In genomic region chr17:74433421-74434121, GRCh38 we compare ENCODE assay signal across 11 cellular contexts. TPM values are rescaled to one million over a fixed set of nuclear protein-coding genes. Genes with fewer than 3 reads are reported as not detected.
DNase-seq lines count a peak whose midpoint lies in the region; ATAC-seq, FAIRE-seq and TF ChIP-seq lines count a peak whose summit lies in the region.
"Had no signal": no experiment of that assay in that cellular context is flagged by ENCODE, and none has a peak within 500 bp of the region (broad histone marks: within the 10 kb centered on the region; RNA-seq: fewer than 3 reads in every experiment).

No MANE protein-coding gene starts in this region.

- no peaks in the 10 kb centered on the region for H3K27me3 Mint-ChIP-seq in chondrocyte (ENCODE audit: low read depth)
- peaks cover 46% of the 10 kb centered on the region for H3K27me3 Mint-ChIP-seq in activated T-helper 1 cell treated with anti-CD3 and anti-CD28 coated beads, Interleukin-12 subunit alpha, Interleukin-12 subunit beta, Interleukin-2, Interleukin-4 antibody, amounts not matched to agents 30 ng/mL and 10 ng/mL and 1 ng/mL, durations not matched to agents 14 hours and 24 hours and 36 hours (ENCODE audit: insufficient read depth)

- H3K36me3 Mint-ChIP-seq in chondrocyte (ENCODE audit: low read depth) = peaks cover 2% of the 10 kb centered on the region
- no peaks in the 10 kb centered on the region for H3K36me3 Mint-ChIP-seq in activated T-helper 1 cell treated with anti-CD3 and anti-CD28 coated beads, Interleukin-12 subunit alpha, Interleukin-12 subunit beta, Interleukin-2, Interleukin-4 antibody, amounts not matched to agents 30 ng/mL and 10 ng/mL and 1 ng/mL, durations not matched to agents 14 hours and 24 hours and 36 hours (ENCODE audit: low read depth)

- TF ChIP-seq RAD21 in HCT116 (IDR thresholded peaks at IDR 0.05; ENCODE audit: low read depth) = no peak

- peak overlapping the region; percentile 75 for H3K4me3 Mint-ChIP-seq in chondrocyte (ENCODE audit: unreplicated experiment)
- no peak overlapping the region for H3K4me3 Mint-ChIP-seq in activated T-helper 1 cell treated with anti-CD3 and anti-CD28 coated beads, Interleukin-12 subunit alpha, Interleukin-12 subunit beta, Interleukin-2, Interleukin-4 antibody, amounts not matched to agents 30 ng/mL and 10 ng/mL and 1 ng/mL, durations not matched to agents 14 hours and 24 hours and 36 hours

- BruUV-seq in HCT116 (replicated peaks; lab: Mats Ljungman, UMichigan) = TSS peak; percentile 35

- POLR2A ChIA-PET in HCT116 (lab: Charles Lee) = interaction anchor here (0.6 kb wide), 1 partner anchor 17 kb away, joined by 3 read pairs; no protein-coding TSS in a partner anchor

- no peak overlapping the region for H3K27ac ChIP-seq in HCT116 (ENCODE audit: low read depth, low read length)
- H3K27ac ChIP-seq in small intestine (ENCODE audit: low read depth in 1 of 2, low read length in 1 of 2) = no peak overlapping the region

- ATAC-seq in HCT116 = no peak
- ATAC-seq in left lobe of liver = no peak

- H3K9me3 ChIP-seq in HCT116 (ENCODE audit: control insufficient read depth in 1 of 2, insufficient read depth in 1 of 2, low read depth in 1 of 2, low read length in 2 of 2) (peaks cover under 1 to 2% of the 10 kb centered on the region in 2 experiments; a peak in 3 of 4 replicates), small intestine (ENCODE audit: control insufficient read depth, low read depth) (no peaks in the 10 kb centered on the region)

- peaks cover 48% of the 10 kb centered on the region for H3K4me1 Mint-ChIP-seq in chondrocyte (ENCODE audit: low read depth)
- H3K4me1 Mint-ChIP-seq in activated T-helper 1 cell treated with anti-CD3 and anti-CD28 coated beads, Interleukin-12 subunit alpha, Interleukin-12 subunit beta, Interleukin-2, Interleukin-4 antibody, amounts not matched to agents 30 ng/mL and 10 ng/mL and 1 ng/mL, durations not matched to agents 14 hours and 24 hours and 36 hours (ENCODE audit: low read depth) = no peaks in the 10 kb centered on the region

- WGBS in small intestine, 3 donors = 56 to 68% (median 66%) methylated on average over 17 of the region's 17 CpGs

- DNase-seq in HCT116 (ENCODE audit: low read depth, low spot score) (no peak), chondrocyte (ENCODE audit: low spot score) (no peak), left lobe of liver (ENCODE audit: low spot score) (peak; percentile 48), small intestine (no peak), middle frontal gyrus (ENCODE audit: extremely low spot score, low spot score) (no peak), KBM-7 (no peak), Ammon's horn (ENCODE audit: low spot score) (no peak)
- no peak for DNase-seq in activated T-helper 1 cell treated with anti-CD3 and anti-CD28 coated beads, Interleukin-12 subunit alpha, Interleukin-12 subunit beta, Interleukin-2, Interleukin-4 antibody, amounts not matched to agents 30 ng/mL and 10 ng/mL and 1 ng/mL, durations not matched to agents 14 hours and 24 hours and 36 hours (ENCODE audit: low spot score)

- peaks cover 8% of the 10 kb centered on the region for H3K9me3 Mint-ChIP-seq in chondrocyte (ENCODE audit: low read depth)
- peaks cover 11% of the 10 kb centered on the region for H3K9me3 Mint-ChIP-seq in activated T-helper 1 cell treated with anti-CD3 and anti-CD28 coated beads, Interleukin-12 subunit alpha, Interleukin-12 subunit beta, Interleukin-2, Interleukin-4 antibody, amounts not matched to agents 30 ng/mL and 10 ng/mL and 1 ng/mL, durations not matched to agents 14 hours and 24 hours and 36 hours

- intact Hi-C loops in HCT116 (cut with micrococcal nuclease) = no loop called here
- intact Hi-C loops in activated T-helper 1 cell treated with anti-CD3 and anti-CD28 coated beads, Interleukin-12 subunit alpha, Interleukin-12 subunit beta, Interleukin-2, Interleukin-4 antibody, amounts not matched to agents 30 ng/mL and 10 ng/mL and 1 ng/mL, durations not matched to agents 14 hours and 24 hours and 36 hours (cut with micrococcal nuclease) = no loop called here

- TF ChIP-seq CTCF in HCT116 (IDR thresholded peaks at IDR 0.05 in 2 of 3, conservative IDR thresholded peaks at IDR 0.05 in 1 of 3; ENCODE audit: borderline replicate concordance in 1 of 3, insufficient read depth in 1 of 3, low read depth in 2 of 3, low read length in 2 of 3) = no peak
- peak; percentile 53 for TF ChIP-seq CTCF in chondrocyte (IDR thresholded peaks at IDR 0.05)

- CTCF ChIA-PET in HCT116 (lab: Charles Lee) = interaction anchor here (1.1 to 1.2 kb wide), 2 partner anchors 54 to 66 kb away, joined by 3 read pairs; no protein-coding TSS in a partner anchor

- in situ Hi-C loops in KBM-7 (cut with MboI; ENCODE audit: low pct_unique_long_range_greater_than_20kb, low sequenced_read_pairs) = no loop called here

- H2AFZ ChIP-seq in HCT116 (ENCODE audit: low read depth, low read length, poor library complexity, severe bottlenecking) = no peak overlapping the region

- peaks cover 3% of the 10 kb centered on the region; the same call in 1 of the 2 replicates for H3K79me2 ChIP-seq in HCT116 (ENCODE audit: insufficient read depth, low read length)

- no peaks in the 10 kb centered on the region for H4K20me1 ChIP-seq in HCT116 (ENCODE audit: insufficient read depth)

- no peak for FAIRE-seq in small intestine (lab: Jason Lieb, UNC)
- FAIRE-seq: HTR-8/SVneo had no signal

- H3K4me3 ChIP-seq in HCT116 (replicated peaks in 1 of 2; ENCODE audit: low read depth in 1 of 2, low read length in 2 of 2) = no peak overlapping the region
- peak overlapping the region; percentile 55 to 82 for H3K4me3 ChIP-seq in small intestine (ENCODE audit: low read depth in 1 of 2, low read length in 2 of 2)

- H3K4me2 ChIP-seq in HCT116 (ENCODE audit: low read length) = peak overlapping the region; percentile 4; the same call in 1 of the 2 replicates

- H3K9ac ChIP-seq in HCT116 (ENCODE audit: low read length) = no peak overlapping the region

- no peaks in the 10 kb centered on the region for H3K9me2 ChIP-seq in HCT116 (ENCODE audit: insufficient read depth)

- RAD21 ChIA-PET in HCT116 (lab: Charles Lee; ENCODE audit: low non-redundant PET in 1 of 2, low total read pairs in 2 of 2, uncharacterized antibody in 2 of 2, unreplicated experiment in 2 of 2) = interaction anchor here in 1 of 2 experiments (0.6 kb wide), 1 partner anchor 10 kb away, joined by 5 read pairs; no protein-coding TSS in a partner anchor

- H3K27ac Mint-ChIP-seq in chondrocyte (ENCODE audit: unreplicated experiment) = peak overlapping the region; percentile 86
- H3K27ac Mint-ChIP-seq in activated T-helper 1 cell treated with anti-CD3 and anti-CD28 coated beads, Interleukin-12 subunit alpha, Interleukin-12 subunit beta, Interleukin-2, Interleukin-4 antibody, amounts not matched to agents 30 ng/mL and 10 ng/mL and 1 ng/mL, durations not matched to agents 14 hours and 24 hours and 36 hours = no peak overlapping the region

- H3K27me3 ChIP-seq in HCT116 (ENCODE audit: insufficient read depth, low read length) = no peaks in the 10 kb centered on the region
- H3K27me3 ChIP-seq in small intestine (ENCODE audit: control insufficient read depth in 2 of 2, insufficient read depth in 2 of 2, low read length in 2 of 2) = no peaks in the 10 kb centered on the region

- H3K36me3 ChIP-seq in HCT116 (ENCODE audit: control insufficient read depth in 1 of 2, insufficient read depth in 2 of 2, low read length in 2 of 2) = peaks cover 0 to under 1% of the 10 kb centered on the region in 2 experiments; a peak in 1 of 4 replicates
- H3K36me3 ChIP-seq in small intestine (ENCODE audit: control insufficient read depth in 2 of 2, insufficient read depth in 2 of 2, low read length in 2 of 2) = no peaks in the 10 kb centered on the region

- TF ChIP-seq POLR2A in HCT116 (IDR thresholded peaks at IDR 0.05; ENCODE audit: borderline replicate concordance, extremely low read depth, insufficient read depth, insufficient read length) = no peak

- peaks cover 25 to 46% of the 10 kb centered on the region in 2 experiments for H3K4me1 ChIP-seq in HCT116 (ENCODE audit: control insufficient read depth in 1 of 2, insufficient read depth in 2 of 2, low read length in 2 of 2)
- H3K4me1 ChIP-seq in small intestine (ENCODE audit: control insufficient read depth in 2 of 2, insufficient read depth in 1 of 2, low read depth in 1 of 2, low read length in 1 of 2) = no peaks in the 10 kb centered on the region

TF ChIP-seq in HCT116, 20 proteins besides CTCF, POLR2A, EP300 and RAD21 (continues in another document):
- TF ChIP-seq ZFX (IDR thresholded peaks at IDR 0.05) (0 out of 2 replicates have a peak, but pooled peaks have one; percentile 11), EZH2 (IDR thresholded peaks at IDR 0.05) (no peak), MAX (IDR thresholded peaks at IDR 0.05) (no peak), ELF1 (IDR thresholded peaks at IDR 0.05; ENCODE audit: borderline replicate concordance, low read depth) (no peak)

RNA-seq across cellular contexts. Expression of gene GPRC5C, which starts 1.7 kb away (rescaled TPM):
- 54.4 TPM for total RNA-seq in HCT116 (2021; ENCODE audit: unreplicated experiment)
- polyA plus RNA-seq in HCT116 (2012) = 83.1 and 93.8 TPM in 2 replicates
- total RNA-seq in chondrocyte = 18.0 to 47.8 TPM (median 47.0 TPM) in 3 replicates
- 243 TPM for total RNA-seq in left lobe of liver
- polyA plus RNA-seq in small intestine = 10 to 100 TPM; 41.3 to 72.8 (median 44.7) TPM
- total RNA-seq in activated T-helper 1 cell treated with anti-CD3 and anti-CD28 coated beads, Interleukin-12 subunit alpha, Interleukin-12 subunit beta, Interleukin-2, Interleukin-4 antibody, amounts not matched to agents 30 ng/mL and 10 ng/mL and 1 ng/mL, durations not matched to agents 14 hours and 24 hours and 36 hours = 0.86 TPM in 1 of 2 replicates, not detected in the other
- total RNA-seq: T-helper 2 cell treated with Interferon-gamma antibody and Interleukin-4, amounts not matched to agents 100 ng/mL and 5 ng/mL, for 36 hours had no signal

RNA-seq across cellular contexts. Expression of gene CD300A, which starts 32.9 kb away (rescaled TPM):
- total RNA-seq in HCT116 (2021; ENCODE audit: unreplicated experiment) (0.71 TPM), chondrocyte (not detected in 3 replicates), left lobe of liver (3.8 TPM)
- polyA plus RNA-seq in HCT116 (2012) = 0.11 and 0.17 TPM in 2 replicates
- polyA plus RNA-seq in small intestine = 1 to 10 TPM; 1.1 to 5.9 (median 5.5) TPM
- 9.8 and 10.4 TPM in 2 replicates for total RNA-seq in activated T-helper 1 cell treated with anti-CD3 and anti-CD28 coated beads, Interleukin-12 subunit alpha, Interleukin-12 subunit beta, Interleukin-2, Interleukin-4 antibody, amounts not matched to agents 30 ng/mL and 10 ng/mL and 1 ng/mL, durations not matched to agents 14 hours and 24 hours and 36 hours
- total RNA-seq: NCI-H460 had no signal

Comparison
In these comparisons a context has a peak if more than half of its experiments do, and no peak if none do; other contexts are left out.
1. H3K4me3 ChIP-seq: peak in small intestine (2 of 2); none in HCT116 (0 of 2).
2. RNA of gene GPRC5C, which starts 1.7 kb away (total RNA-seq): 243 TPM in left lobe of liver (single experiment), 54.4 TPM in HCT116 (single experiment) and 18.0 to 47.8 TPM in chondrocyte; 0.86 TPM in activated T-helper 1 cell treated with anti-CD3 and anti-CD28 coated beads, Interleukin-12 subunit alpha, Interleukin-12 subunit beta, Interleukin-2, Interleukin-4 antibody, amounts not matched to agents 30 ng/mL and 10 ng/mL and 1 ng/mL, durations not matched to agents 14 hours and 24 hours and 36 hours; every median in the first group is over 10 times any median in the second.